2 cellular contexts compared by ENCODE assay signal in the genomic region with DNA sequence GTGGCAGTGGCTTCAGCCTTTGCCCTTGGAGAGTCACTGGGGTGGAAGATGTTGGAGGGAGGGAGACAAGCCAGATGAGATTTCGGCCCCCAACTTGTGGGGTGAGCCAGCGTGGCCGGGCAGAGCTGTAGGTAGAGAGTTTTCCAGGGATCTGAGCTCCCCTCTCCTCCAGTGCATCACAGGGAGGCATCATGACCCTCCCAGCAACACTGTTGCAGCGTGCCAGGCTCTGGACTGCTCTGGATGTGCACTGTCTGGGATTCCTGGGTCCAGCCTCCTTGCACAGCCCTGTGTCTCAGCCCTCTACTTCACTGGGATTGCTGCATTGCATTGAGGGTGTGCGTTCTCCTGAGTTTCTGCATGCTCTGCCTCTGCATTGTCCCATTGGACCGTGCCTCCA.
TF ChIP-seq lines count a peak whose summit lies in the region.

No MANE protein-coding gene starts in this region.

TF ChIP-seq in A549, 52 proteins besides CTCF, POLR2A, EP300 and RAD21:
- TF ChIP-seq NPAS2 (CRISPR knock-in tag; IDR thresholded peaks at IDR 0.05; ENCODE audit: borderline replicate concordance) (no peak), CHD4 (IDR thresholded peaks at IDR 0.05; ENCODE audit: borderline replicate concordance) (no peak), HOXB13 (CRISPR knock-in tag; IDR thresholded peaks at IDR 0.05; ENCODE audit: low read depth) (no peak), ZFP36 (IDR thresholded peaks at IDR 0.05; ENCODE audit: borderline replicate concordance, partially characterized antibody) (no peak), CEBPB (IDR thresholded peaks at IDR 0.05) (no peak), CBX2 (IDR thresholded peaks at IDR 0.05; ENCODE audit: borderline replicate concordance, low read depth) (no peak), TP53 (CRISPR knock-in tag; IDR thresholded peaks at IDR 0.05) (no peak), MAZ (IDR thresholded peaks at IDR 0.05; ENCODE audit: borderline replicate concordance, low read depth, low read length) (no peak), FOXS1 (CRISPR knock-in tag; IDR thresholded peaks at IDR 0.05) (no peak), ZNF302 (CRISPR knock-in tag; IDR thresholded peaks at IDR 0.05) (no peak), RARB (CRISPR knock-in tag; IDR thresholded peaks at IDR 0.05) (no peak), ESRRA (IDR thresholded peaks at IDR 0.05; ENCODE audit: borderline replicate concordance, low read length) (no peak), NR3C1 (IDR thresholded peaks at IDR 0.05) (no peak), FOSB (CRISPR knock-in tag; IDR thresholded peaks at IDR 0.05) (no peak), SMC3 (IDR thresholded peaks at IDR 0.05) (no peak)
- TF ChIP-seq, protein P1, sequence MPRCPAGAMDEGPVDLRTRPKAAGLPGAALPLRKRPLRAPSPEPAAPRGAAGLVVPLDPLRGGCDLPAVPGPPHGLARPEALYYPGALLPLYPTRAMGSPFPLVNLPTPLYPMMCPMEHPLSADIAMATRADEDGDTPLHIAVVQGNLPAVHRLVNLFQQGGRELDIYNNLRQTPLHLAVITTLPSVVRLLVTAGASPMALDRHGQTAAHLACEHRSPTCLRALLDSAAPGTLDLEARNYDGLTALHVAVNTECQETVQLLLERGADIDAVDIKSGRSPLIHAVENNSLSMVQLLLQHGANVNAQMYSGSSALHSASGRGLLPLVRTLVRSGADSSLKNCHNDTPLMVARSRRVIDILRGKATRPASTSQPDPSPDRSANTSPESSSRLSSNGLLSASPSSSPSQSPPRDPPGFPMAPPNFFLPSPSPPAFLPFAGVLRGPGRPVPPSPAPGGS (IDR thresholded peaks at IDR 0.05): no peak
- TF ChIP-seq, protein P2, sequence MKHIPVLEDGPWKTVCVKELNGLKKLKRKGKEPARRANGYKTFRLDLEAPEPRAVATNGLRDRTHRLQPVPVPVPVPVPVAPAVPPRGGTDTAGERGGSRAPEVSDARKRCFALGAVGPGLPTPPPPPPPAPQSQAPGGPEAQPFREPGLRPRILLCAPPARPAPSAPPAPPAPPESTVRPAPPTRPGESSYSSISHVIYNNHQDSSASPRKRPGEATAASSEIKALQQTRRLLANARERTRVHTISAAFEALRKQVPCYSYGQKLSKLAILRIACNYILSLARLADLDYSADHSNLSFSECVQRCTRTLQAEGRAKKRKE (CRISPR knock-in tag; IDR thresholded peaks at IDR 0.05; ENCODE audit: low read depth): no peak

TF ChIP-seq in IMR-90, 13 proteins besides CTCF, POLR2A, EP300 and RAD21:
- TF ChIP-seq MAZ (IDR thresholded peaks at IDR 0.05; ENCODE audit: borderline replicate concordance, low read depth, low read length) (no peak), FOS (IDR thresholded peaks at IDR 0.05; ENCODE audit: low read depth, low read length) (no peak), NFE2L2 (IDR thresholded peaks at IDR 0.05; ENCODE audit: low read depth, low read length) (no peak), MAFK (IDR thresholded peaks at IDR 0.05; ENCODE audit: low read depth, low read length) (no peak), RFX5 (IDR thresholded peaks at IDR 0.05; ENCODE audit: low read depth, low read length) (no peak), MXI1 (IDR thresholded peaks at IDR 0.05; ENCODE audit: borderline replicate concordance, low read depth, low read length) (no peak), CHD1 (IDR thresholded peaks at IDR 0.05; ENCODE audit: low read depth, low read length) (no peak), CEBPB (IDR thresholded peaks at IDR 0.05; ENCODE audit: low read depth, low read length) (no peak), RCOR1 (IDR thresholded peaks at IDR 0.05; ENCODE audit: insufficient replicate concordance, low read length) (no peak), BHLHE40 (IDR thresholded peaks at IDR 0.05; ENCODE audit: low read depth, low read length) (no peak), SMC3 (IDR thresholded peaks at IDR 0.05; ENCODE audit: low read depth, low read length) (no peak)
- TF ChIP-seq, protein P3, sequence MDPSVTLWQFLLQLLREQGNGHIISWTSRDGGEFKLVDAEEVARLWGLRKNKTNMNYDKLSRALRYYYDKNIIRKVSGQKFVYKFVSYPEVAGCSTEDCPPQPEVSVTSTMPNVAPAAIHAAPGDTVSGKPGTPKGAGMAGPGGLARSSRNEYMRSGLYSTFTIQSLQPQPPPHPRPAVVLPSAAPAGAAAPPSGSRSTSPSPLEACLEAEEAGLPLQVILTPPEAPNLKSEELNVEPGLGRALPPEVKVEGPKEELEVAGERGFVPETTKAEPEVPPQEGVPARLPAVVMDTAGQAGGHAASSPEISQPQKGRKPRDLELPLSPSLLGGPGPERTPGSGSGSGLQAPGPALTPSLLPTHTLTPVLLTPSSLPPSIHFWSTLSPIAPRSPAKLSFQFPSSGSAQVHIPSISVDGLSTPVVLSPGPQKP (IDR thresholded peaks at IDR 0.05; ENCODE audit: borderline replicate concordance, low read depth, low read length): no peak
- TF ChIP-seq, protein P4, sequence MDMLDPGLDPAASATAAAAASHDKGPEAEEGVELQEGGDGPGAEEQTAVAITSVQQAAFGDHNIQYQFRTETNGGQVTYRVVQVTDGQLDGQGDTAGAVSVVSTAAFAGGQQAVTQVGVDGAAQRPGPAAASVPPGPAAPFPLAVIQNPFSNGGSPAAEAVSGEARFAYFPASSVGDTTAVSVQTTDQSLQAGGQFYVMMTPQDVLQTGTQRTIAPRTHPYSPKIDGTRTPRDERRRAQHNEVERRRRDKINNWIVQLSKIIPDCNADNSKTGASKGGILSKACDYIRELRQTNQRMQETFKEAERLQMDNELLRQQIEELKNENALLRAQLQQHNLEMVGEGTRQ (IDR thresholded peaks at IDR 0.05; ENCODE audit: low read depth, low read length): no peak
